9 cellular contexts compared by ENCODE assay signal in genomic region chr17:18191967-18192366, GRCh38. TPM values are rescaled to one million over a fixed set of nuclear protein-coding genes. Genes with fewer than 3 reads are reported as not detected.
A peak's percentile ranks its signal among the peaks of the same experiment; 100 is the strongest.
DNase-seq lines count a peak whose midpoint lies in the region; ATAC-seq and TF ChIP-seq lines count a peak whose summit lies in the region.
"Had no signal": no experiment of that assay in that cellular context is flagged by ENCODE, and none has a peak within 500 bp of the region (broad histone marks: within the 10 kb centered on the region; RNA-seq: fewer than 3 reads in every experiment).

No MANE protein-coding gene starts in this region.

- H3F3A ChIP-seq in SK-N-SH (replicated peaks; ENCODE audit: insufficient read depth) = peaks cover 21% of the 10 kb centered on the region

- H3K9me2 ChIP-seq in SK-N-SH = no peaks in the 10 kb centered on the region

- peaks cover 82% of the 10 kb centered on the region for H4K20me1 ChIP-seq in SK-N-SH (ENCODE audit: insufficient read depth)

- 83% methylated on average over 2 of the region's 2 CpGs for WGBS in SK-N-SH (ENCODE audit: low lambda C conversion rate)

- TF ChIP-seq CTCF in SK-N-SH (IDR thresholded peaks at IDR 0.05) (peak; percentile 42), NB4 (IDR thresholded peaks at IDR 0.05; ENCODE audit: low read depth, low read length) (peak; percentile 45), epithelial cell of proximal tubule (conservative IDR thresholded peaks at IDR 0.05; ENCODE audit: low read depth, low read length) (peak; percentile 50), omental fat pad (IDR thresholded peaks at IDR 0.05) (no peak)

- peak; percentile 54 for TF ChIP-seq RAD21 in SK-N-SH (IDR thresholded peaks at IDR 0.05; ENCODE audit: low read length)

- peak; percentile 59 for DNase-seq in SK-N-SH
- DNase-seq in NB4 (ENCODE audit: low read depth) = no peak
- no peak for DNase-seq in epithelial cell of proximal tubule (ENCODE audit: low read depth)
- DNase-seq in DMS79 treated with DMSO at 0.1 percent for 48 hours (lab: John Stamatoyannopoulos, UW) = no peak
- DNase-seq in omental fat pad (ENCODE audit: low spot score) = no peak
- DNase-seq: activated T-cell treated with anti-CD3 and anti-CD28 coated beads, Interleukin-2, amount 50 U/mL, for 72 hours had no signal

- H3K27me3 ChIP-seq in SK-N-SH (ENCODE audit: insufficient read depth) = no peaks in the 10 kb centered on the region
- H3K27me3 ChIP-seq in skeletal muscle tissue (ENCODE audit: control insufficient read depth in 3 of 3, insufficient read depth in 3 of 3, low read length in 3 of 3) = no peaks in the 10 kb centered on the region

- peaks cover 11 to 44% of the 10 kb centered on the region in 2 experiments for H3K4me1 ChIP-seq in SK-N-SH (ENCODE audit: control insufficient read depth in 1 of 2, insufficient read depth in 2 of 2, low read depth in 1 of 2, low read length in 1 of 2)
- H3K4me1 ChIP-seq in skeletal muscle tissue (ENCODE audit: control insufficient read depth in 3 of 3, insufficient read depth in 3 of 3, low read length in 3 of 3) = peaks cover 54 to 64% (median 58%) of the 10 kb centered on the region in 3 donors

- TF ChIP-seq POLR2A in NB4 (IDR thresholded peaks at IDR 0.05; ENCODE audit: extremely low read depth, insufficient read length) = no peak

- CTCF ChIA-PET in SK-N-SH (lab: Yijun Ruan, JAX) = interaction anchor here (0.6 to 3.2 kb wide), 10 partner anchors 8 to 67 kb away, joined by 3 to 12 read pairs (median 7); partner anchors contain the start of gene ALKBH5

- H3K9ac ChIP-seq in SK-N-SH (no peak overlapping the region), skeletal muscle tissue (ENCODE audit: low read depth in 1 of 3, low read length in 3 of 3) (peak overlapping the region in 2 of 3 donors; percentile 2 to 51)

- H3K36me3 ChIP-seq in SK-N-SH (replicated peaks in 1 of 2; ENCODE audit: control insufficient read depth in 1 of 2, insufficient read depth in 2 of 2, low read length in 1 of 2) (peaks cover 30 to 31% of the 10 kb centered on the region in 2 experiments), skeletal muscle tissue (ENCODE audit: control insufficient read depth in 3 of 3, insufficient read depth in 3 of 3, low read length in 3 of 3) (peaks cover 17 to 31% (median 19%) of the 10 kb centered on the region in 3 donors)

- peaks cover 98% of the 10 kb centered on the region for H3K79me2 ChIP-seq in SK-N-SH (ENCODE audit: insufficient read depth)

- H3K27ac ChIP-seq in SK-N-SH (ENCODE audit: low read depth in 2 of 2, low read length in 1 of 2) (no peak overlapping the region; a peak in 1 of 4 replicates), skeletal muscle tissue (ENCODE audit: low read depth, low read length) (peak overlapping the region; percentile 62)

- no peaks in the 10 kb centered on the region for H3K9me3 ChIP-seq in SK-N-SH
- no peaks in the 10 kb centered on the region for H3K9me3 ChIP-seq in skeletal muscle tissue (ENCODE audit: control insufficient read depth in 3 of 3, low read length in 3 of 3)

- POLR2A ChIA-PET in SK-N-SH (lab: Yijun Ruan, JAX) = no interaction called here

- H2AFZ ChIP-seq in SK-N-SH (ENCODE audit: low read depth) = no peak overlapping the region

- H3K4me3 ChIP-seq in SK-N-SH (ENCODE audit: low read depth in 2 of 2, low read length in 1 of 2) (no peak overlapping the region), NB4 (ENCODE audit: low read depth, low read length) (no peak overlapping the region), epithelial cell of proximal tubule (ENCODE audit: low read depth, low read length) (no peak overlapping the region), skeletal muscle tissue (ENCODE audit: low read length in 3 of 3) (no peak overlapping the region)

- no peak for TF ChIP-seq EP300 in SK-N-SH (IDR thresholded peaks at IDR 0.05; ENCODE audit: borderline replicate concordance in 1 of 2, low read depth in 1 of 2, low read length in 1 of 2)

- ATAC-seq in SK-N-SH treated with all-trans-retinoic acid at 6 μM for 48 hours (no peak), GM18517 (IDR thresholded peaks at IDR 0.05; ENCODE audit: unreplicated experiment) (no peak), omental fat pad (ENCODE audit: low FRiP score) (no peak)

- no peak overlapping the region for H3K4me2 ChIP-seq in SK-N-SH

TF ChIP-seq in SK-N-SH, 30 proteins besides CTCF, POLR2A, EP300 and RAD21 (continues in another document):
- TF ChIP-seq YY1 (IDR thresholded peaks at IDR 0.05; ENCODE audit: low read depth) (no peak), REST (IDR thresholded peaks at IDR 0.05; ENCODE audit: low read depth, low read length) (no peak), GATA2 (CRISPR knock-in tag; IDR thresholded peaks at IDR 0.05) (no peak), RXRA (IDR thresholded peaks at IDR 0.05; ENCODE audit: borderline replicate concordance, low read depth) (no peak), ELF1 (IDR thresholded peaks at IDR 0.05) (no peak)

TF ChIP-seq in SK-N-SH treated with all-trans-retinoic acid at 6 μM for 48 hours, 23 proteins besides CTCF, POLR2A, EP300 and RAD21:
- TF ChIP-seq ZC3H10 (CRISPR knock-in tag; IDR thresholded peaks at IDR 0.05) = no peak
- no peak for TF ChIP-seq GLIS3 (CRISPR knock-in tag; IDR thresholded peaks at IDR 0.05)

RNA-seq across cellular contexts. Expression of gene ALKBH5, which starts 8.3 kb away (rescaled TPM):
- 41.0 and 42.9 TPM in 2 replicates for polyA plus RNA-seq in SK-N-SH (2012; rRNA removed)
- polyA plus RNA-seq in SK-N-SH (2012; cell fraction: cytosol; rRNA removed) = 32.7 and 42.2 TPM in 2 replicates
- 19.4 and 24.2 TPM in 2 replicates for polyA plus RNA-seq in SK-N-SH (2012; cell fraction: nucleus; rRNA removed)
- total RNA-seq in epithelial cell of proximal tubule (81.2 and 101 TPM in 2 replicates), skeletal muscle tissue (77.8 TPM), omental fat pad (10 to 100 TPM; 77.0 to 80.7 (median 80.3) TPM)

RNA-seq across cellular contexts. Expression of gene LLGL1, which starts 33.5 kb away (rescaled TPM):
- 29.5 and 31.4 TPM in 2 replicates for polyA plus RNA-seq in SK-N-SH (2012; rRNA removed)
- polyA plus RNA-seq in SK-N-SH (2012; cell fraction: cytosol; rRNA removed) = 10.7 and 20.6 TPM in 2 replicates
- 45.7 and 48.1 TPM in 2 replicates for polyA plus RNA-seq in SK-N-SH (2012; cell fraction: nucleus; rRNA removed)
- total RNA-seq in epithelial cell of proximal tubule (46.1 and 65.3 TPM in 2 replicates), skeletal muscle tissue (15.1 TPM), omental fat pad (10 to 100 TPM; 10.2 to 24.0 (median 13.2) TPM)

Comparison
In these comparisons a context has a peak if more than half of its experiments do, and no peak if none do; other contexts are left out.
1. CTCF ChIP-seq: peak in SK-N-SH (single experiment), NB4 (single experiment) and epithelial cell of proximal tubule (single experiment); none in omental fat pad (0 of 3).